In the genomic region with DNA sequence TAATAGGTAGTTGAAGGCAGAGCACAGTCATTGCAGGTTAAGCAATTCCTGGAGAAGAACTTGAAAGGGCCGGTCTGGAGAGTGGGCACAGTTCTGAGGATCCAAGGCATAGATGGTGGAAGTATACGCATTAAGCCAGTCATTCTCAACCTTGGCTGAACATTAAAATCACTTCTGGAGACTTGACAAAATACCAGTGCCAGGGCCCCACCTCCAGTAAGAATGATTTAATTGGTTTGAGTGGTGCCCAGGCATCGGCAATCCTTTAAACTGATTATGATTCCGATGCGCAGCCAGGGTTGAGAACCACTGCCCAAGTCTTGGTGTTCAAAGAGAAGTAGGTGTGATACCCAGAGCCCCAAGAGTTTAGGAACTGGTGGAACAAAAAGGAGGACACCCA, we compare ENCODE assay signal across 8 cellular contexts.
"Had no signal": no experiment of that assay in that cellular context is flagged by ENCODE, and none has a peak within 500 bp of the region (broad histone marks: within the 10 kb centered on the region; RNA-seq: fewer than 3 reads in every experiment).

No MANE protein-coding gene starts in this region.

- H3K4me3 ChIP-seq: GM23338 had no signal

- H3K4me2 ChIP-seq: GM23338 had no signal

- DNase-seq: H9, HCEC 1CT, KBM-7 had no signal

- FAIRE-seq: H1, H54, HepG2 had no signal

- H2AFZ ChIP-seq: GM23338 had no signal

- H3K27ac ChIP-seq: HL-60 had no signal
